Comparison of ENCODE assay signal across 1 cellular context in the genomic region with DNA sequence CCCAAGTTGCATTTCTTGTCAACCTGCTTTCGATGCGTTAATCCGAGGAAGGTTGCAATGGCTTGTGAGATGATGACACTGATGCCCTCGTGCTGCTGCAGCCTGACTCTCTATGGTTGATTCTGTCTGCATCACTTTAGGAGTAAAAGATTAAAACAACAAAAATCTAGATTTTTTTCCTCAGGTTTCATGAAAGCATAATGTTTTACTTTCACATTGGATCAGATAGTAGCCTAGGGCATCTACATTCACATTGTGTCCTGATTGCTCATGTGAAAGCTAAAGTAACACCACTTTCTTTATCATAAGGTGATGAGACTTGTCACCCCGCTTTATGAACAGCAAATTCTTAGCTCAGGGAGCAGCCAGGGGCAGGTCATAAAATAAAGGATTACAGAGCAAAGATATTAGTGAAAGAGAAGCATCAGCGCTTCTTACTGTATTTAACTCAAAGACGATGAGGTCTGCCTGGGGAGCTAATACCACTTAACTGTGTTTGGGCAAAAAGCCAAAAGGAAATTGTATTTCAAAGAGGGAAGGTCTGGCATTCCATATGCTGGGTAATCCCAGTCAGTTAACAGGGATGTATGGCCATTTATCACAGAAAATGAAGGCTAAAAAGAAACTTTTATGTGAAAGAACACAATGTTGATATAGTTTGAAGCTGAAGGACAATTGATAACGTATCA.
A peak's percentile ranks its signal among the peaks of the same experiment; 100 is the strongest.
TF ChIP-seq lines count a peak whose summit lies in the region.

No MANE protein-coding gene starts in this region.

TF ChIP-seq in HEK293, 187 proteins besides CTCF, POLR2A, EP300 and RAD21 (continued from another document):
- TF ChIP-seq, protein P1, sequence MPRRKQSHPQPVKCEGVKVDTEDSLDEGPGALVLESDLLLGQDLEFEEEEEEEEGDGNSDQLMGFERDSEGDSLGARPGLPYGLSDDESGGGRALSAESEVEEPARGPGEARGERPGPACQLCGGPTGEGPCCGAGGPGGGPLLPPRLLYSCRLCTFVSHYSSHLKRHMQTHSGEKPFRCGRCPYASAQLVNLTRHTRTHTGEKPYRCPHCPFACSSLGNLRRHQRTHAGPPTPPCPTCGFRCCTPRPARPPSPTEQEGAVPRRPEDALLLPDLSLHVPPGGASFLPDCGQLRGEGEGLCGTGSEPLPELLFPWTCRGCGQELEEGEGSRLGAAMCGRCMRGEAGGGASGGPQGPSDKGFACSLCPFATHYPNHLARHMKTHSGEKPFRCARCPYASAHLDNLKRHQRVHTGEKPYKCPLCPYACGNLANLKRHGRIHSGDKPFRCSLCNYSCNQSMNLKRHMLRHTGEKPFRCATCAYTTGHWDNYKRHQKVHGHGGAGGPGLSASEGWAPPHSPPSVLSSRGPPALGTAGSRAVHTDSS (tag by site-specific recombination; IDR thresholded peaks at IDR 0.05), result no peak
- TF ChIP-seq, protein P2, sequence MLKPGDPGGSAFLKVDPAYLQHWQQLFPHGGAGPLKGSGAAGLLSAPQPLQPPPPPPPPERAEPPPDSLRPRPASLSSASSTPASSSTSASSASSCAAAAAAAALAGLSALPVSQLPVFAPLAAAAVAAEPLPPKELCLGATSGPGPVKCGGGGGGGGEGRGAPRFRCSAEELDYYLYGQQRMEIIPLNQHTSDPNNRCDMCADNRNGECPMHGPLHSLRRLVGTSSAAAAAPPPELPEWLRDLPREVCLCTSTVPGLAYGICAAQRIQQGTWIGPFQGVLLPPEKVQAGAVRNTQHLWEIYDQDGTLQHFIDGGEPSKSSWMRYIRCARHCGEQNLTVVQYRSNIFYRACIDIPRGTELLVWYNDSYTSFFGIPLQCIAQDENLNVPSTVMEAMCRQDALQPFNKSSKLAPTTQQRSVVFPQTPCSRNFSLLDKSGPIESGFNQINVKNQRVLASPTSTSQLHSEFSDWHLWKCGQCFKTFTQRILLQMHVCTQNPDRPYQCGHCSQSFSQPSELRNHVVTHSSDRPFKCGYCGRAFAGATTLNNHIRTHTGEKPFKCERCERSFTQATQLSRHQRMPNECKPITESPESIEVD (tag by site-specific recombination; IDR thresholded peaks at IDR 0.05), result peak; percentile 62
- TF ChIP-seq ZNF48 (tag by site-specific recombination; IDR thresholded peaks at IDR 0.05), result no peak
